Comparison of ENCODE assay signal across 16 cellular contexts in the genomic region with DNA sequence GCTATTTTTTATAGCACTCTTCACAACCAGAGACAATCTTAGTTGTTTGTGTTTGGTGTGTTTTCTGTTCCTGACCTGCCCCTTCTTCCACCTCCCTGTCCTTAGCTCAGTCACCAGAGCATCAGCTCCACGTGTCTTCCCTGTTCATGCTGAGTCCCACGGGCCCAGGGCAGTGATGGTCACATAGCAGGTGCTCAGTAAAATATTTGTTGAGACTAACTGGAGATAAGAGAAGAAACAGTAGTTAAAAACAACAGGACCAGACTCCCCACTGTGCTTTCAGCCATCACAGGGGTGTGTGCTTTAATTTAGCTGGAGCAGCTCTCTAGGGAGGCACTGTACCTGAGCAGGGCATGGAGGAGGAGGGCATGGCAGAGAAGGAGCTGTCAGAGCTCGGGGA.
DNase-seq lines count a peak whose midpoint lies in the region; ATAC-seq and TF ChIP-seq lines count a peak whose summit lies in the region.
"Had no signal": no experiment of that assay in that cellular context is flagged by ENCODE, and none has a peak within 500 bp of the region (broad histone marks: within the 10 kb centered on the region; RNA-seq: fewer than 3 reads in every experiment).

No MANE protein-coding gene starts in this region.

- no peak for DNase-seq in T-helper 17 cell
- peak; percentile 18 for DNase-seq in left lobe of liver (ENCODE audit: low spot score)
- DNase-seq in NCI-H748 (lab: John Stamatoyannopoulos, UW; ENCODE audit: unreplicated experiment), result no peak
- DNase-seq in erythroblast (lab: John Stamatoyannopoulos, UW), result no peak
- DNase-seq: ACHN; AML-193; CD4-positive, alpha-beta memory T cell; DMS79 treated with DMSO at 0.1 percent for 48 hours; GF-D8; GOT3; H7 had no signal

- no peak overlapping the region for H3K4me3 Mint-ChIP-seq in T-helper 17 cell
- H3K4me3 Mint-ChIP-seq: CD14-positive monocyte; CD4-positive, alpha-beta memory T cell had no signal

- no peak overlapping the region for H3K4me3 ChIP-seq in HEK293 (ENCODE audit: low read depth, low read length)

- H3K27ac ChIP-seq in HEK293 (ENCODE audit: extremely low read depth, low read depth, low read length), result no peak overlapping the region

- peak overlapping the region; percentile 2 for H3K27ac Mint-ChIP-seq in T-helper 17 cell
- H3K27ac Mint-ChIP-seq: CD14-positive monocyte had no signal

- peaks cover 4% of the 10 kb centered on the region for H3K36me3 Mint-ChIP-seq in T-helper 17 cell (ENCODE audit: low read depth)
- H3K36me3 Mint-ChIP-seq: CD14-positive monocyte; CD4-positive, alpha-beta memory T cell had no signal

- ATAC-seq in T-helper 17 cell, result no peak
- no peak for ATAC-seq in left lobe of liver
- no peak for ATAC-seq in GM21576 (IDR thresholded peaks at IDR 0.05; ENCODE audit: unreplicated experiment)
- no peak for ATAC-seq in HG03457 (IDR thresholded peaks at IDR 0.05; ENCODE audit: unreplicated experiment)
- ATAC-seq: HCT116 had no signal

- peaks cover 2% of the 10 kb centered on the region for H3K4me1 Mint-ChIP-seq in T-helper 17 cell
- H3K4me1 Mint-ChIP-seq: CD14-positive monocyte; CD4-positive, alpha-beta memory T cell had no signal

- H3K4me1 ChIP-seq in HEK293 (ENCODE audit: control insufficient read depth, insufficient read depth, low read length), result no peaks in the 10 kb centered on the region

- CTCF ChIA-PET in HEK293 (lab: Yijun Ruan, JAX), result interaction anchor here (0.7 kb wide), 1 partner anchor 474 kb away, joined by 3 read pairs; no protein-coding TSS in a partner anchor

- POLR2A ChIA-PET in HEK293 (lab: Yijun Ruan, JAX), result no interaction called here

- TF ChIP-seq POLR2A in erythroblast (IDR thresholded peaks at IDR 0.05; ENCODE audit: low read length), result no peak

- H3K36me3 ChIP-seq in HEK293 (ENCODE audit: control insufficient read depth in 2 of 2, insufficient read depth in 1 of 2, low read length in 2 of 2), result no peaks in the 10 kb centered on the region

- H3K9me3 ChIP-seq in HEK293 (ENCODE audit: control insufficient read depth, insufficient read depth, low read depth, low read length) (no peaks in the 10 kb centered on the region), T-helper 17 cell (ENCODE audit: control insufficient read depth, low read length, poor library complexity, severe bottlenecking) (no peaks in the 10 kb centered on the region)

- H3K27me3 Mint-ChIP-seq in T-helper 17 cell, result peaks cover 64% of the 10 kb centered on the region

- no peak for TF ChIP-seq CTCF in HEK293 (tag by site-specific recombination; IDR thresholded peaks at IDR 0.05)

TF ChIP-seq in HEK293, 187 proteins besides CTCF, POLR2A, EP300 and RAD21:
- TF ChIP-seq ZFP37 (tag by site-specific recombination; IDR thresholded peaks at IDR 0.05) (no peak), ZIC2 (tag by site-specific recombination; IDR thresholded peaks at IDR 0.05) (peak; percentile 65)
